In the genomic region with DNA sequence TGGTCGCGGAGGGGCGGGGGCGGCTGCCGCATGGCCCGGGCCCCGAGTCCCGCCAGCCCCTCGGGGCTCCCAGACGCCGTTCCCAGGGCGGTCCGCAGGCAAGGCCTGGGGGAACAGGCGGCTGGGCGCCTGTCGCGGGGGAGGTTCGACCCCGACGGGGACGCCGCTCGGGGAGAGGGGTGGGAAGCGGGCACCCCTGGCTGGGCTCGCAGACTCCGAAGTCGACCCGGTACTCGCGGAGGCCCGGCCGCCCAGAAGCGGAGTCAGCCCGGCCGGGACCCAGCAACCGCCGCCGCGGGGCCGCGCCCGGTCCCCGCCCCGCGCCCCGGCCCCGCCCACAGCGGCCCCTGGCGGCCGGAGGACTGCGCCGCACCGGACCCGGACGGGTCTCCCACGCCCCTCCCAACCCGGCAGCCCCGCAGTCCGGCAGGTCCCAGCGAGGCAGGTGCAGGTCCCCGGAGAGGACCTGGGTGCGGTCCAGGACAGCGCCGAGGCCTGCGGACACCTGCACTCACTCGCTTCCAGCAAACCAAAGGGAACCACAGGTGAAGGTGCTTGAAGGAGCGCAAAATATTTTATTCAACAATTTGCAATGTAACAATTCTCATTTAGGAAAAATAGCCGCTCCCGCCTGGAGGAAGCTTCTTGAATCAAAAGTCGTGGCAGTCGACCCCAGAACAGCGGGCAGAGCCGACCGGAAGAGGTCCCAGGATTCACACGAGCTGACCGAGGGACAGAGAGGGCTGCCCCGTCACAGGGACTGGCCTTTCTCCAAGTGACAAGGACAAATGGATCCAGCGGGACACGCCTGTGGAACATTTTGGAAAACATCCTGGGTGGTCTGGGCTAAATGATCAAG, we compare ENCODE assay signal across 1 cellular context.
A peak's percentile ranks its signal among the peaks of the same experiment; 100 is the strongest.
TF ChIP-seq lines count a peak whose summit lies in the region.

Gene INPP5E (minus strand): TSS at position 296 of the 859 bp plus-strand sequence. CDS start 426 bp downstream, outside the sequence.

TF ChIP-seq in HepG2, 621 proteins besides CTCF, POLR2A, EP300 and RAD21 (continued from another document and continues in another):
- TF ChIP-seq, protein P1, sequence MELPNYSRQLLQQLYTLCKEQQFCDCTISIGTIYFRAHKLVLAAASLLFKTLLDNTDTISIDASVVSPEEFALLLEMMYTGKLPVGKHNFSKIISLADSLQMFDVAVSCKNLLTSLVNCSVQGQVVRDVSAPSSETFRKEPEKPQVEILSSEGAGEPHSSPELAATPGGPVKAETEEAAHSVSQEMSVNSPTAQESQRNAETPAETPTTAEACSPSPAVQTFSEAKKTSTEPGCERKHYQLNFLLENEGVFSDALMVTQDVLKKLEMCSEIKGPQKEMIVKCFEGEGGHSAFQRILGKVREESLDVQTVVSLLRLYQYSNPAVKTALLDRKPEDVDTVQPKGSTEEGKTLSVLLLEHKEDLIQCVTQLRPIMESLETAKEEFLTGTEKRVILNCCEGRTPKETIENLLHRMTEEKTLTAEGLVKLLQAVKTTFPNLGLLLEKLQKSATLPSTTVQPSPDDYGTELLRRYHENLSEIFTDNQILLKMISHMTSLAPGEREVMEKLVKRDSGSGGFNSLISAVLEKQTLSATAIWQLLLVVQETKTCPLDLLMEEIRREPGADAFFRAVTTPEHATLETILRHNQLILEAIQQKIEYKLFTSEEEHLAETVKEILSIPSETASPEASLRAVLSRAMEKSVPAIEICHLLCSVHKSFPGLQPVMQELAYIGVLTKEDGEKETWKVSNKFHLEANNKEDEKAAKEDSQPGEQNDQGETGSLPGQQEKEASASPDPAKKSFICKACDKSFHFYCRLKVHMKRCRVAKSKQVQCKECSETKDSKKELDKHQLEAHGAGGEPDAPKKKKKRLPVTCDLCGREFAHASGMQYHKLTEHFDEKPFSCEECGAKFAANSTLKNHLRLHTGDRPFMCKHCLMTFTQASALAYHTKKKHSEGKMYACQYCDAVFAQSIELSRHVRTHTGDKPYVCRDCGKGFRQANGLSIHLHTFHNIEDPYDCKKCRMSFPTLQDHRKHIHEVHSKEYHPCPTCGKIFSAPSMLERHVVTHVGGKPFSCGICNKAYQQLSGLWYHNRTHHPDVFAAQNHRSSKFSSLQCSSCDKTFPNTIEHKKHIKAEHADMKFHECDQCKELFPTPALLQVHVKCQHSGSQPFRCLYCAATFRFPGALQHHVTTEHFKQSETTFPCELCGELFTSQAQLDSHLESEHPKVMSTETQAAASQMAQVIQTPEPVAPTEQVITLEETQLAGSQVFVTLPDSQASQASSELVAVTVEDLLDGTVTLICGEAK (IDR thresholded peaks at IDR 0.05): no peak
- TF ChIP-seq, protein P1 (CRISPR knock-in tag; IDR thresholded peaks at IDR 0.05): no peak
- TF ChIP-seq, protein P2, sequence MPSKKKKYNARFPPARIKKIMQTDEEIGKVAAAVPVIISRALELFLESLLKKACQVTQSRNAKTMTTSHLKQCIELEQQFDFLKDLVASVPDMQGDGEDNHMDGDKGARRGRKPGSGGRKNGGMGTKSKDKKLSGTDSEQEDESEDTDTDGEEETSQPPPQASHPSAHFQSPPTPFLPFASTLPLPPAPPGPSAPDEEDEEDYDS (CRISPR knock-in tag; IDR thresholded peaks at IDR 0.05): no peak
- TF ChIP-seq ZNF737 (CRISPR knock-in tag; IDR thresholded peaks at IDR 0.05; ENCODE audit: borderline replicate concordance) (no peak), RBFOX2 (IDR thresholded peaks at IDR 0.05; ENCODE audit: low read depth, low read length) (peak; percentile 20; the same call in 1 of the 2 replicates), NCOR1 (IDR thresholded peaks at IDR 0.05; ENCODE audit: borderline replicate concordance, low read length) (no peak), CERS6 (CRISPR knock-in tag; IDR thresholded peaks at IDR 0.05) (no peak), AHR (CRISPR knock-in tag; IDR thresholded peaks at IDR 0.05) (no peak), ZFP37 (CRISPR knock-in tag; IDR thresholded peaks at IDR 0.05; ENCODE audit: borderline replicate concordance) (no peak), RARA (CRISPR knock-in tag; IDR thresholded peaks at IDR 0.05) (no peak), ZNF614 (CRISPR knock-in tag; IDR thresholded peaks at IDR 0.05; ENCODE audit: borderline replicate concordance) (no peak), ZNF556 (CRISPR knock-in tag; IDR thresholded peaks at IDR 0.05; ENCODE audit: borderline replicate concordance) (no peak; the same call in 1 of the 2 replicates), ZSCAN5A (CRISPR knock-in tag; IDR thresholded peaks at IDR 0.05; ENCODE audit: borderline replicate concordance) (no peak), ZNF30 (CRISPR knock-in tag; IDR thresholded peaks at IDR 0.05) (no peak), ZNF326 (CRISPR knock-in tag; IDR thresholded peaks at IDR 0.05; ENCODE audit: borderline replicate concordance) (no peak), ZNF841 (CRISPR knock-in tag; IDR thresholded peaks at IDR 0.05; ENCODE audit: borderline replicate concordance) (no peak), FOSL1 (CRISPR knock-in tag; IDR thresholded peaks at IDR 0.05; ENCODE audit: borderline replicate concordance) (no peak), ZNF749 (CRISPR knock-in tag; IDR thresholded peaks at IDR 0.05; ENCODE audit: borderline replicate concordance) (peak; percentile 49; the same call in 1 of the 2 replicates), TCF7L2 (IDR thresholded peaks at IDR 0.05; ENCODE audit: low read depth, low read length) (no peak), CHCHD3 (CRISPR knock-in tag; IDR thresholded peaks at IDR 0.05) (no peak), YY1 (IDR thresholded peaks at IDR 0.05; ENCODE audit: insufficient read depth, insufficient replicate concordance, low read depth, low read length) (peak; percentile 33), ZSCAN21 (CRISPR knock-in tag; IDR thresholded peaks at IDR 0.05; ENCODE audit: borderline replicate concordance) (no peak), RBM22 (optimal IDR thresholded peaks at IDR 0.05; ENCODE audit: low read length) (no peak), SOX5 (CRISPR knock-in tag; IDR thresholded peaks at IDR 0.05; ENCODE audit: borderline replicate concordance) (no peak), ZNF414 (CRISPR knock-in tag; IDR thresholded peaks at IDR 0.05) (no peak), CREM (IDR thresholded peaks at IDR 0.05) (no peak), CREM (CRISPR knock-in tag; IDR thresholded peaks at IDR 0.05) (no peak), HIVEP1 (CRISPR knock-in tag; IDR thresholded peaks at IDR 0.05) (no peak), HES4 (CRISPR knock-in tag; IDR thresholded peaks at IDR 0.05; ENCODE audit: borderline replicate concordance) (no peak), AGO2 (optimal IDR thresholded peaks at IDR 0.05; ENCODE audit: low read depth, low read length) (peak; percentile 85), ZNF296 (CRISPR knock-in tag; conservative IDR thresholded peaks at IDR 0.05) (no peak), ZFP36L1 (CRISPR knock-in tag; IDR thresholded peaks at IDR 0.05) (no peak), SKIL (CRISPR knock-in tag; IDR thresholded peaks at IDR 0.05; ENCODE audit: borderline replicate concordance) (no peak), ATRX (CRISPR knock-in tag; IDR thresholded peaks at IDR 0.05; ENCODE audit: borderline replicate concordance) (no peak), ONECUT2 (CRISPR knock-in tag; IDR thresholded peaks at IDR 0.05) (no peak)
- TF ChIP-seq, protein P3, sequence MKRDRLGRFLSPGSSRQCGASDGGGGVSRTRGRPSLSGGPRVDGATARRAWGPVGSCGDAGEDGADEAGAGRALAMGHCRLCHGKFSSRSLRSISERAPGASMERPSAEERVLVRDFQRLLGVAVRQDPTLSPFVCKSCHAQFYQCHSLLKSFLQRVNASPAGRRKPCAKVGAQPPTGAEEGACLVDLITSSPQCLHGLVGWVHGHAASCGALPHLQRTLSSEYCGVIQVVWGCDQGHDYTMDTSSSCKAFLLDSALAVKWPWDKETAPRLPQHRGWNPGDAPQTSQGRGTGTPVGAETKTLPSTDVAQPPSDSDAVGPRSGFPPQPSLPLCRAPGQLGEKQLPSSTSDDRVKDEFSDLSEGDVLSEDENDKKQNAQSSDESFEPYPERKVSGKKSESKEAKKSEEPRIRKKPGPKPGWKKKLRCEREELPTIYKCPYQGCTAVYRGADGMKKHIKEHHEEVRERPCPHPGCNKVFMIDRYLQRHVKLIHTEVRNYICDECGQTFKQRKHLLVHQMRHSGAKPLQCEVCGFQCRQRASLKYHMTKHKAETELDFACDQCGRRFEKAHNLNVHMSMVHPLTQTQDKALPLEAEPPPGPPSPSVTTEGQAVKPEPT (CRISPR knock-in tag; IDR thresholded peaks at IDR 0.05; ENCODE audit: low read depth): no peak
- TF ChIP-seq, protein P4, sequence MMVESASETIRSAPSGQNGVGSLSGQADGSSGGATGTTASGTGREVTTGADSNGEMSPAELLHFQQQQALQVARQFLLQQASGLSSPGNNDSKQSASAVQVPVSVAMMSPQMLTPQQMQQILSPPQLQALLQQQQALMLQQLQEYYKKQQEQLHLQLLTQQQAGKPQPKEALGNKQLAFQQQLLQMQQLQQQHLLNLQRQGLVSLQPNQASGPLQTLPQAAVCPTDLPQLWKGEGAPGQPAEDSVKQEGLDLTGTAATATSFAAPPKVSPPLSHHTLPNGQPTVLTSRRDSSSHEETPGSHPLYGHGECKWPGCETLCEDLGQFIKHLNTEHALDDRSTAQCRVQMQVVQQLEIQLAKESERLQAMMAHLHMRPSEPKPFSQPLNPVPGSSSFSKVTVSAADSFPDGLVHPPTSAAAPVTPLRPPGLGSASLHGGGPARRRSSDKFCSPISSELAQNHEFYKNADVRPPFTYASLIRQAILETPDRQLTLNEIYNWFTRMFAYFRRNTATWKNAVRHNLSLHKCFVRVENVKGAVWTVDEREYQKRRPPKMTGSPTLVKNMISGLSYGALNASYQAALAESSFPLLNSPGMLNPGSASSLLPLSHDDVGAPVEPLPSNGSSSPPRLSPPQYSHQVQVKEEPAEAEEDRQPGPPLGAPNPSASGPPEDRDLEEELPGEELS (CRISPR knock-in tag; IDR thresholded peaks at IDR 0.05): no peak
- TF ChIP-seq, protein P5, sequence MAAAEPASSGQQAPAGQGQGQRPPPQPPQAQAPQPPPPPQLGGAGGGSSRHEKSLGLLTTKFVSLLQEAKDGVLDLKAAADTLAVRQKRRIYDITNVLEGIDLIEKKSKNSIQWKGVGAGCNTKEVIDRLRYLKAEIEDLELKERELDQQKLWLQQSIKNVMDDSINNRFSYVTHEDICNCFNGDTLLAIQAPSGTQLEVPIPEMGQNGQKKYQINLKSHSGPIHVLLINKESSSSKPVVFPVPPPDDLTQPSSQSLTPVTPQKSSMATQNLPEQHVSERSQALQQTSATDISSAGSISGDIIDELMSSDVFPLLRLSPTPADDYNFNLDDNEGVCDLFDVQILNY (CRISPR knock-in tag; conservative IDR thresholded peaks at IDR 0.05): no peak; the same call in 1 of the 2 replicates
